Comparison of ENCODE assay signal across 22 cellular contexts in the genomic region with DNA sequence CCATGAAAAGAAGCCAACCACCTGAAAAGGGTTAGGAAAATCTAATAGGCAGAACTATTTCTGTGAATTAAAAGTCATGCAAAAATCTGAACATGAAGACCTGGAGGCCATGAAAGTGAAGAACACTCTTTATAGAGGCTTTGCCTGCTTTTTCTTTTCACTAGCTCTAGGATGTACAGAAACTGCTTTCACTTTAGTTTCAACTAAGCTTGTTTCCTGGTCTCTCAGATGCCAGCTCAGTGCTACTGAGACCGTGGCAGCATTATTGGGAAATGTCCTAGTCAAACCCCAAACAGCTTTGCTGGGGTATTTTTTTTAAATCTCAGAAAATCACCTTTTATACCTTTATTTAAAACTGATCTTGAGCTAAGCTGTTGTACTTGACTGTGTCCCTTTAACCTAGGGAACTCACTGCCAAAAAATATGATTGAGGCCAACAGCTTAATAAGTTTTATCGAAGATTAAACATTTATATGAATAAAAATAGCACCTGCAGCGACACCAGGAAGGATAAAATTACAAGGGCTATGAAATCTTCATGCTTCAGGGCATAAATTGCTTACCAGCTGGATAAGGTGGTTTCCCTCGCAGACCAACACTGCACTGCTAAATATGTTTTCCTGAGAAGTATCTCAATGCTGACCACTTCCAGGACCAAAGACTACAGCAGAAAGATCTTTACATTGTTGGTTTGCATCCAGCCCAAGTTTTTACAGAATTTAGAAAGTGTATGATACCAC.
"Had no signal": no experiment of that assay in that cellular context is flagged by ENCODE, and none has a peak within 500 bp of the region (broad histone marks: within the 10 kb centered on the region; RNA-seq: fewer than 3 reads in every experiment).

No MANE protein-coding gene starts in this region.

- H3K4me3 Mint-ChIP-seq: activated CD8-positive, alpha-beta T cell treated with anti-CD3 and anti-CD28 coated beads, Interleukin-2, amount 10 ng/mL, durations not matched to agents 7 days and 5 days; activated naive CD4-positive, alpha-beta T cell treated with anti-CD3 and anti-CD28 coated beads, Interleukin-2, amount 50 U/mL, for 24 hours; activated T-cell treated with anti-CD3 and anti-CD28 coated beads, Interleukin-2, amount 50 U/mL, for 24 hours; activated T-helper 1 cell treated with anti-CD3 and anti-CD28 coated beads, Interleukin-12 subunit alpha, Interleukin-12 subunit beta, Interleukin-2, Interleukin-4 antibody, amounts not matched to agents 30 ng/mL and 10 ng/mL and 1 ng/mL, durations not matched to agents 14 hours and 24 hours and 36 hours; T-helper 17 cell; WTC11 had no signal

- DNase-seq: activated CD4-positive, alpha-beta T cell treated with anti-CD3 and anti-CD28 coated beads for 48 hours; activated CD4-positive, alpha-beta T cell treated with anti-CD3 and anti-CD28 coated beads, Interleukin-2, amount 50 U/mL, for 4 hours; activated CD4-positive, CD25-positive, alpha-beta regulatory T cell treated with anti-CD3 and anti-CD28 coated beads, Interleukin-2, amount 50 U/mL, for 72 hours; activated CD8-positive, alpha-beta T cell treated with anti-CD3 and anti-CD28 coated beads, Interleukin-2, amount 10 ng/mL, durations not matched to agents 7 days and 5 days; activated effector memory CD4-positive, alpha-beta T cell treated with Interleukin-2 at 50 U/mL for 16 hours; activated naive CD4-positive, alpha-beta T cell; activated T-cell treated with anti-CD3 and anti-CD28 coated beads, Interleukin-2, amount 50 U/mL, for 24 hours; aorta; central memory CD4-positive, alpha-beta T cell; Karpas-422; NCI-H187; NCI-H2171; NCI-H2227 treated with DMSO at 0.1 percent for 48 hours; NCI-H526; NCI-H82; SIG-M5; T-helper 17 cell; T-helper 9 cell had no signal

- H3K9me3 Mint-ChIP-seq: activated naive CD4-positive, alpha-beta T cell treated with anti-CD3 and anti-CD28 coated beads, Interleukin-2, amount 50 U/mL, for 24 hours had no signal

- H3K27me3 Mint-ChIP-seq: T-helper 17 cell had no signal

- H3K4me1 Mint-ChIP-seq: activated naive CD4-positive, alpha-beta T cell treated with anti-CD3 and anti-CD28 coated beads, Interleukin-2, amount 50 U/mL, for 24 hours; T-helper 17 cell had no signal

- ATAC-seq: activated CD8-positive, alpha-beta T cell treated with anti-CD3 and anti-CD28 coated beads, Interleukin-2, amount 10 ng/mL, durations not matched to agents 7 days and 5 days; K562; T-helper 17 cell; WTC11 had no signal

- H3K27ac Mint-ChIP-seq: activated CD8-positive, alpha-beta T cell treated with anti-CD3 and anti-CD28 coated beads, Interleukin-2, amount 10 ng/mL, durations not matched to agents 7 days and 5 days; activated naive CD4-positive, alpha-beta T cell treated with anti-CD3 and anti-CD28 coated beads, Interleukin-2, amount 50 U/mL, for 24 hours; activated T-cell treated with anti-CD3 and anti-CD28 coated beads, Interleukin-2, amount 50 U/mL, for 24 hours; activated T-helper 1 cell treated with anti-CD3 and anti-CD28 coated beads, Interleukin-12 subunit alpha, Interleukin-12 subunit beta, Interleukin-2, Interleukin-4 antibody, amounts not matched to agents 30 ng/mL and 10 ng/mL and 1 ng/mL, durations not matched to agents 14 hours and 24 hours and 36 hours; T-helper 17 cell; WTC11 had no signal

- H3K4me3 ChIP-seq: K562 had no signal

- H3K36me3 Mint-ChIP-seq: activated naive CD4-positive, alpha-beta T cell treated with anti-CD3 and anti-CD28 coated beads, Interleukin-2, amount 50 U/mL, for 24 hours had no signal
